In the genomic region with DNA sequence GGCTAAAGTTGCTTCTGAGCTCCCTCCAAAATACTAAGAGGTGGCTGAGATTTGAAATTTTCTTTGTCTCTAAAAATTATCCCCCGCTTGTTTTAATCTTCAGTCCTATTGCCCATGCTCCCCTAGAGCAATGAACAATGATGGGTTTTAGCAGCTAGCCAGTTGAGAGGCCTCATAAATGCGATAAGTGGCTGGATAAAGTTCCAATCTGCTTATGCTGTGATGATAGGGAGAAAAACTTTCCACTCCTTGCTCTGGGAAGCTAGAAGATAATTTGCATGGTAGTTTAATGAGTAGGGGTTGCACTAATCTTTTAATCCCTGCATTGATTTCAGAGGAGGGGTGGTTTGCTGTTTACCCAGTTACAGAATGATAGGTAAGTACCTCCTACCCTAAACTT, we compare ENCODE assay signal across 17 cellular contexts. TPM values are rescaled to one million over a fixed set of nuclear protein-coding genes. Genes with fewer than 3 reads are reported as not detected.
DNase-seq lines count a peak whose midpoint lies in the region; ATAC-seq and TF ChIP-seq lines count a peak whose summit lies in the region.
"Had no signal": no experiment of that assay in that cellular context is flagged by ENCODE, and none has a peak within 500 bp of the region (broad histone marks: within the 10 kb centered on the region; RNA-seq: fewer than 3 reads in every experiment).

No MANE protein-coding gene starts in this region.

- POLR2A ChIA-PET in MCF 10A (lab: Yijun Ruan, JAX), result interaction anchor here (1.0 to 1.6 kb wide), 6 partner anchors 10 to 52 kb away, joined by 3 to 7 read pairs (median 5); a partner anchor contains a TSS

- no peaks in the 10 kb centered on the region for H3K4me1 Mint-ChIP-seq in MCF 10A (ENCODE audit: insufficient read depth, unreplicated experiment)

- no peak overlapping the region for H3K27ac ChIP-seq in breast epithelium
- peak overlapping the region; percentile 12 for H3K27ac ChIP-seq in WERI-Rb-1
- H3K27ac ChIP-seq: C4-2B had no signal

- peaks cover 32% of the 10 kb centered on the region for H3K36me3 Mint-ChIP-seq in MCF 10A (ENCODE audit: insufficient read depth, unreplicated experiment)

- DNase-seq in MCF 10A (ENCODE audit: unreplicated experiment) (no peak), breast epithelium (ENCODE audit: low spot score in 2 of 2) (no peak), NCI-H524 treated with DMSO at 0.1 percent for 48 hours (lab: John Stamatoyannopoulos, UW) (peak; percentile 53), WERI-Rb-1 (peak; percentile 58), AG20443 (ENCODE audit: low spot score) (no peak)
- DNase-seq: BE2C; CD8-positive, alpha-beta T cell; COR-L47; DMS53; HCEC 1CT; HFFc6 had no signal

- H3K4me3 Mint-ChIP-seq in MCF 10A (ENCODE audit: unreplicated experiment), result no peak overlapping the region
- H3K4me3 Mint-ChIP-seq: CD8-positive, alpha-beta T cell; HFFc6; IgD-negative memory B cell had no signal

- H3K4me1 ChIP-seq in breast epithelium, result no peaks in the 10 kb centered on the region
- H3K4me1 ChIP-seq: BE2C had no signal

- no peaks in the 10 kb centered on the region for H3K9me3 ChIP-seq in breast epithelium
- no peaks in the 10 kb centered on the region for H3K9me3 ChIP-seq in WERI-Rb-1 (ENCODE audit: severe bottlenecking)
- H3K9me3 ChIP-seq: BE2C had no signal

- no peaks in the 10 kb centered on the region for H3K9me3 Mint-ChIP-seq in MCF 10A (ENCODE audit: unreplicated experiment)
- H3K9me3 Mint-ChIP-seq: CD8-positive, alpha-beta T cell; HFFc6; IgD-negative memory B cell had no signal

- ATAC-seq in HG03565 (IDR thresholded peaks at IDR 0.05; ENCODE audit: unreplicated experiment), result no peak
- ATAC-seq in HG02571 (IDR thresholded peaks at IDR 0.05; ENCODE audit: unreplicated experiment), result no peak
- ATAC-seq: CD8-positive, alpha-beta T cell had no signal

- no peaks in the 10 kb centered on the region for H3K27me3 Mint-ChIP-seq in MCF 10A (ENCODE audit: insufficient read depth, unreplicated experiment)
- H3K27me3 Mint-ChIP-seq: IgD-negative memory B cell had no signal

- H3K36me3 ChIP-seq in breast epithelium (no peaks in the 10 kb centered on the region), WERI-Rb-1 (peaks cover 28% of the 10 kb centered on the region)

- no peaks in the 10 kb centered on the region for H3K27me3 ChIP-seq in breast epithelium
- H3K27me3 ChIP-seq in WERI-Rb-1 (ENCODE audit: insufficient read depth, low read depth, severe bottlenecking), result no peaks in the 10 kb centered on the region

- CTCF ChIA-PET in MCF 10A (lab: Yijun Ruan, JAX), result interaction anchor here (1.5 to 1.9 kb wide), 2 partner anchors 10 to 56 kb away, joined by 9 read pairs; no protein-coding TSS in a partner anchor

- no TSS peak for BruUV-seq in MCF 10A (replicated peaks; lab: Mats Ljungman, UMichigan)

- TF ChIP-seq POLR2A in breast epithelium (IDR thresholded peaks at IDR 0.05), result no peak

- H3K27ac Mint-ChIP-seq in MCF 10A (ENCODE audit: low read depth, unreplicated experiment), result peak overlapping the region; percentile 20
- H3K27ac Mint-ChIP-seq: CD8-positive, alpha-beta T cell; HFFc6; IgD-negative memory B cell had no signal

- TF ChIP-seq CTCF in MCF 10A (IDR thresholded peaks at IDR 0.05; ENCODE audit: unreplicated experiment), result no peak
- TF ChIP-seq CTCF in breast epithelium (IDR thresholded peaks at IDR 0.05), result no peak
- TF ChIP-seq CTCF in WERI-Rb-1 (IDR thresholded peaks at IDR 0.05; ENCODE audit: low read depth, low read length), result no peak

- intact Hi-C loops in MCF 10A (cut with micrococcal nuclease) (no loop called here), breast epithelium (cut with DNase I; ENCODE audit: low total_unique reads) (no loop called here)

- H3K4me3 ChIP-seq in breast epithelium (no peak overlapping the region), WERI-Rb-1 (ENCODE audit: low read depth, low read length) (no peak overlapping the region; the same call in 1 of the 2 replicates)

RNA-seq across cellular contexts. Expression of a gene that starts 9.6 kb away (rescaled TPM):
- total RNA-seq in MCF 10A (2022), result 104 and 106 TPM in 2 replicates
- 10 to 100 TPM; 57.1 to 87.2 (median 82.4) TPM for total RNA-seq in breast epithelium

RNA-seq across cellular contexts. Expression of a gene that starts 18.1 kb away (rescaled TPM):
- 133 and 152 TPM in 2 replicates for total RNA-seq in MCF 10A (2022)
- total RNA-seq in breast epithelium, result 10 to 100 TPM; 40.5 to 55.1 (median 45.1) TPM

RNA-seq across cellular contexts. Expression of a gene that starts 29.4 kb away (rescaled TPM):
- 5.0 and 5.2 TPM in 2 replicates for total RNA-seq in MCF 10A (2022)
- 1 to 10 TPM; 2.6 to 7.4 (median 4.3) TPM for total RNA-seq in breast epithelium
- total RNA-seq: Daoy had no signal

RNA-seq across cellular contexts. Expression of a gene that starts 39.2 kb away (rescaled TPM):
- total RNA-seq in MCF 10A (2022) (1.8 and 2.3 TPM in 2 replicates), breast epithelium (10 to 100 TPM in 2 of 3 donors, 1 to 10 TPM in 1; 9.4 to 24.3 (median 13.6) TPM)
- total RNA-seq: A172 had no signal

RNA-seq across cellular contexts. Expression of a gene that starts 42.9 kb away (rescaled TPM):
- total RNA-seq in MCF 10A (2022) (123 and 154 TPM in 2 replicates), breast epithelium (100 to 1,000 TPM in 2 of 3 donors, 10 to 100 TPM in 1; 86.9 to 138 (median 104) TPM)

Comparison
In these comparisons a context has a peak if more than half of its experiments do, and no peak if none do; other contexts are left out.
1. DNase-seq: peak in NCI-H524 treated with DMSO at 0.1 percent for 48 hours (single experiment) and WERI-Rb-1 (single experiment); none in MCF 10A (single experiment), breast epithelium (0 of 2) and AG20443 (single experiment).